ENCODE assay signal across 16 cellular contexts in genomic region chr21:25909341-25909740, GRCh38.
A peak's percentile ranks its signal among the peaks of the same experiment; 100 is the strongest.
DNase-seq lines count a peak whose midpoint lies in the region; ATAC-seq and TF ChIP-seq lines count a peak whose summit lies in the region.
"Had no signal": no experiment of that assay in that cellular context is flagged by ENCODE, and none has a peak within 500 bp of the region (broad histone marks: within the 10 kb centered on the region; RNA-seq: fewer than 3 reads in every experiment).

No MANE protein-coding gene starts in this region.

- intact Hi-C loops in dorsolateral prefrontal cortex (cut with DNase I), result no loop called here

- DNase-seq in NCI-H1092 treated with DMSO at 0.1 percent for 48 hours (lab: John Stamatoyannopoulos, UW) (peak; percentile 35), NCI-H1092 (lab: John Stamatoyannopoulos, UW) (no peak), NCI-H446 treated with DMSO at 0.1 percent for 48 hours (lab: John Stamatoyannopoulos, UW) (peak; percentile 48), dorsolateral prefrontal cortex (no peak), superior temporal gyrus (ENCODE audit: extremely low spot score) (peak; percentile 34)
- DNase-seq in effector CD8-positive, alpha-beta T cell (lab: John Stamatoyannopoulos, UW), result no peak
- DNase-seq: AML-193; Caco-2; CD4-positive, alpha-beta T cell; HCEC 1CT had no signal

- H3K4me3 ChIP-seq in dorsolateral prefrontal cortex, result no peak overlapping the region
- H3K4me3 ChIP-seq: A549, GM23338 had no signal

- no peak for ATAC-seq in HG03159 (IDR thresholded peaks at IDR 0.05; ENCODE audit: unreplicated experiment)
- ATAC-seq: A549, GM23338 had no signal

- H3K27ac ChIP-seq in dorsolateral prefrontal cortex, result peak overlapping the region in 34 of 59 donors; percentile 4 to 91 (median 78)
- H3K27ac ChIP-seq: 22Rv1, A549, C4-2B, HL-60 had no signal

- no peak for TF ChIP-seq CTCF in dorsolateral prefrontal cortex (IDR thresholded peaks at IDR 0.05 in 54 of 56, conservative IDR thresholded peaks at IDR 0.05 in 2 of 56; ENCODE audit: low read depth in 1 of 56, partially characterized antibody in 56 of 56)

- H3K27me3 ChIP-seq in dorsolateral prefrontal cortex, result no peaks in the 10 kb centered on the region

Comparison
In these comparisons a context has a peak if more than half of its experiments do, and no peak if none do; other contexts are left out.
1. DNase-seq: peak in NCI-H1092 treated with DMSO at 0.1 percent for 48 hours (single experiment), NCI-H446 treated with DMSO at 0.1 percent for 48 hours (single experiment) and superior temporal gyrus (single experiment); none in NCI-H1092 (single experiment), dorsolateral prefrontal cortex (0 of 10) and effector CD8-positive, alpha-beta T cell (single experiment).